ENCODE assay signal across 20 cellular contexts in the genomic region with DNA sequence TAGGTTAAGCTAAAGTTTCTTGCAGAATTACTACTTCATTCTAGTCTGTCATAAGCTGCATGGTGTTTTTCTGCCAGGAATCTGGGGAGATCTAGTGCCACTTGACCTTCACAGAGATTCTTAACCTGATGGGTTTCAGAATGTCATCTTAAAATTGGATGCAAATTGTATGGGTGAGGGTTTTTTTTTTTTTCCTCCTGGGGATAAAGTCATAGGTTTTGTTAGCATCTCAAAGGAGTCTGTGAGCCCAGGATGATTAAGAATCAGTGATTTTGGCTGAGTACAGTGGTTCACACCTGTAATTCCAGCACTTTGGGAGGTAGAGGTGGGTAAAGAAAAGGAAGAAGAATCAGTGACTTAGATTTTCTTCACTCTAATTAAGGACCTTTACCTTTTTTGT. TPM values are rescaled to one million over a fixed set of nuclear protein-coding genes. Genes with fewer than 3 reads are reported as not detected.
"Had no signal": no experiment of that assay in that cellular context is flagged by ENCODE, and none has a peak within 500 bp of the region (broad histone marks: within the 10 kb centered on the region; RNA-seq: fewer than 3 reads in every experiment).

No MANE protein-coding gene starts in this region.

- H3K9me3 Mint-ChIP-seq: mesothelial cell of epicardium had no signal

- H3K4me3 Mint-ChIP-seq: mesothelial cell of epicardium had no signal

- ATAC-seq: gastrocnemius medialis, heart right ventricle, left cardiac atrium, left lung, left ventricle myocardium superior, lower lobe of right lung had no signal

- H3K36me3 ChIP-seq: esophagus squamous epithelium, gastrocnemius medialis, heart right ventricle, left lung, lower lobe of right lung had no signal

- H3K27ac ChIP-seq: coronary artery, dorsolateral prefrontal cortex, esophagus squamous epithelium, gastrocnemius medialis, heart right ventricle, left lung, lower lobe of right lung had no signal

- H3K9me3 ChIP-seq: esophagus squamous epithelium, gastrocnemius medialis, heart right ventricle, left lung, lower lobe of right lung had no signal

- H3K4me1 ChIP-seq: esophagus squamous epithelium, gastrocnemius medialis, heart right ventricle, left lung, lower lobe of right lung had no signal

- H3K4me3 ChIP-seq: coronary artery, dorsolateral prefrontal cortex, esophagus squamous epithelium, gastrocnemius medialis, heart right ventricle, left lung, lower lobe of right lung had no signal

- H3K36me3 Mint-ChIP-seq: mesothelial cell of epicardium had no signal

- H3K27me3 ChIP-seq: dorsolateral prefrontal cortex, esophagus squamous epithelium, gastrocnemius medialis had no signal

- DNase-seq: dermis blood vessel endothelial cell; dorsolateral prefrontal cortex; effector CD4-positive, alpha-beta T cell; effector memory CD4-positive, alpha-beta T cell; esophagus squamous epithelium; foreskin fibroblast; foreskin melanocyte; gastrocnemius medialis; glutamatergic neuron; heart right ventricle; hippocampal formation; left cardiac atrium; left lung; left ventricle myocardium superior; lower lobe of right lung; mesenchymal stem cell had no signal

- H3K27ac Mint-ChIP-seq: mesothelial cell of epicardium had no signal

RNA-seq across cellular contexts. Expression of a gene that starts 51.2 kb away (rescaled TPM):
- total RNA-seq: glomerular endothelial cell, lung microvascular endothelial cell had no signal
